ENCODE assay signal across 8 cellular contexts in the genomic region with DNA sequence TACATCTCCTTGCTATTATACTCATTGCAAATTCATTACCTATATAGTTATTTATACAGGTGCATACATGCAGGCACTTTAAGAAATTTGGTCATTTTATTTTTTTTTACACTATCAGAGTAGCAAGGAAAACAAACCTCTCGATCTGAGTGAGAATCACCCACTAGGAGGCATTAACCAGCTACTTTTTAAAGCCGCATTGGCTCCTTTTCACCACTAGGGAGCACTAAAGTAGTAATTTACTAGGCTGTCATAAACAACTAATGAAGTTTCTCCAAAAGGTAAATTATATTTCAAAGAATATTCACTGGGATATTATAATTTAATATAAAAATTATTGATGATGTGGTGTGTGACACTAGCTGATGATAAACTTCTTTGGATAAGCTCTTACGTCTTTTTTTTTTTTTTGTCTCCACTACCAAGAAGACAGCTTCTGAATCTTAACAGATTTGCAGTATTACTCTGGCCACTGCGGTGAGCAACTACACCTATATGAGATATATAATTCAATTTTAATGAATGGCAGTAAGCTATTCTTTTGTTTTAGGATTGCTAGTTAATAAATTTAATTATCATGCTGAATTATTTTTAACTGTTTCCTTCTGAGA.
DNase-seq lines count a peak whose midpoint lies in the region; ATAC-seq and TF ChIP-seq lines count a peak whose summit lies in the region.

No MANE protein-coding gene starts in this region.

- peak; percentile 91 for ATAC-seq in HG02610 (IDR thresholded peaks at IDR 0.05; ENCODE audit: unreplicated experiment)
- no peak for ATAC-seq in activated CD4-positive, CD25-positive, alpha-beta regulatory T cell treated with anti-CD3 and anti-CD28 coated beads, Interleukin-2, amount 50 U/mL, for 24 hours

- H3K4me1 ChIP-seq in esophagus muscularis mucosa (no peaks in the 10 kb centered on the region), ovary (ENCODE audit: insufficient read depth) (no peaks in the 10 kb centered on the region)

- no peaks in the 10 kb centered on the region for H3K36me3 ChIP-seq in esophagus muscularis mucosa
- no peaks in the 10 kb centered on the region for H3K36me3 ChIP-seq in ovary

- intact Hi-C loops in esophagus muscularis mucosa (cut with DNase I): loop anchor here (5.0 to 10.0 kb wide), 2 partner anchors 202 to 664 kb away; no protein-coding TSS in a partner anchor
- intact Hi-C loops in ovary (cut with DNase I): no loop called here

- H3K9me3 ChIP-seq in esophagus muscularis mucosa (no peaks in the 10 kb centered on the region), ovary (no peaks in the 10 kb centered on the region)

- no peak overlapping the region for H3K4me3 ChIP-seq in AG09309 (ENCODE audit: control insufficient read depth, low read depth, low read length)
- no peak overlapping the region for H3K4me3 ChIP-seq in esophagus muscularis mucosa
- H3K4me3 ChIP-seq in ovary: no peak overlapping the region

- no peak for TF ChIP-seq POLR2A in esophagus muscularis mucosa (IDR thresholded peaks at IDR 0.05; ENCODE audit: low read depth)
- TF ChIP-seq POLR2A in ovary (IDR thresholded peaks at IDR 0.05): no peak

- no peak overlapping the region for H3K27ac ChIP-seq in esophagus muscularis mucosa (replicated peaks in 1 of 4)
- H3K27ac ChIP-seq in ovary: no peak overlapping the region

- H3K27me3 ChIP-seq in esophagus muscularis mucosa (no peaks in the 10 kb centered on the region), ovary (no peaks in the 10 kb centered on the region)

- in situ Hi-C loops in GM13976 (cut with MboI; ENCODE audit: low sequenced_read_pairs, unreplicated experiment): loop anchor here (10.0 to 25.0 kb wide), 2 partner anchors 202 to 664 kb away; no protein-coding TSS in a partner anchor

- TF ChIP-seq EP300 in esophagus muscularis mucosa (IDR thresholded peaks at IDR 0.05): no peak
- TF ChIP-seq EP300 in ovary (IDR thresholded peaks at IDR 0.05): no peak

- WGBS in esophagus muscularis mucosa: 28% methylated on average over 4 of the region's 4 CpGs
- 21 to 25% (median 22%) methylated on average over 4 of the region's 4 CpGs for WGBS in ovary, 3 donors

- TF ChIP-seq CTCF in AG09309 (IDR thresholded peaks at IDR 0.05; ENCODE audit: control insufficient read depth, insufficient read depth, low read depth, low read length, missing control alignments): peak; percentile 76
- TF ChIP-seq CTCF in GM13976 (IDR thresholded peaks at IDR 0.05; ENCODE audit: borderline replicate concordance, control extremely low read depth, extremely low read depth, insufficient read depth, missing control alignments): peak; percentile 70
- peak; percentile 74 to 87 (median 81) for TF ChIP-seq CTCF in esophagus muscularis mucosa (IDR thresholded peaks at IDR 0.05)
- peak in 2 of 3 donors; percentile 28 to 48 for TF ChIP-seq CTCF in ovary (IDR thresholded peaks at IDR 0.05)

- peak; percentile 11 for DNase-seq in AG09309 (ENCODE audit: low read depth)
- DNase-seq in GM13976 (ENCODE audit: low spot score): peak; percentile 42
- peak; percentile 77 for DNase-seq in NAMALWA (ENCODE audit: low spot score)
- peak; percentile 53 to 63 for DNase-seq in SHP77 (lab: John Stamatoyannopoulos, UW)
- DNase-seq in esophagus muscularis mucosa (ENCODE audit: extremely low spot score): no peak
- DNase-seq in ovary: no peak

Comparison
In these comparisons a context has a peak if more than half of its experiments do, and no peak if none do; other contexts are left out.
1. DNase-seq: peak in AG09309 (single experiment), GM13976 (single experiment), NAMALWA (single experiment) and SHP77 (2 of 2); none in esophagus muscularis mucosa (single experiment) and ovary (0 of 5).
2. Peak in every context shown above with its lines, with median percentiles within 50 percentile points of each other: CTCF ChIP-seq.